ENCODE assay signal across 6 cellular contexts in the genomic region with DNA sequence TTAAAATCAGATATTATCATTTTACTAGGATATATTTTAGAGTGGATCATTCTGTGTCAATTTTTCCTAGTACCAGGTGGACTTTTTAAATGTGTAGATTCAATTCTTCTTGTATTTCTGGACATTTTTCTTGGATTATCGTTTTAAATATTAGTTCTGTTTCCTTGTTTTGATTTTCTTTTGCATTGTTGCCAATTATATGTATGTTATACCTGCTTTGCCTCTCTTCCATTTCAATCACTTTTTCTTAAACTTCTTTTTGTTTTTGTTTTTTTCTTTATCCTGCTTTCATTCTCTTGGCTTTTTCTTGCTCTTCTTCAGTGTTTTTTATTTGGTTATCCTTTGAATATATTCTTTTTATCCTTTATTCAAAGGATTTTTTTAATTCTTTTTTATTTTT.
"Had no signal": no experiment of that assay in that cellular context is flagged by ENCODE, and none has a peak within 500 bp of the region (broad histone marks: within the 10 kb centered on the region; RNA-seq: fewer than 3 reads in every experiment).

No MANE protein-coding gene starts in this region.

- DNase-seq: GDM1, GF-D8 had no signal

- FAIRE-seq: GM12878, GM12891, GM12892, GM18507 had no signal

- ATAC-seq: GM12878 had no signal

- H3K4me3 ChIP-seq: GM12878 had no signal
